1 cellular context compared by ENCODE assay signal in the genomic region with DNA sequence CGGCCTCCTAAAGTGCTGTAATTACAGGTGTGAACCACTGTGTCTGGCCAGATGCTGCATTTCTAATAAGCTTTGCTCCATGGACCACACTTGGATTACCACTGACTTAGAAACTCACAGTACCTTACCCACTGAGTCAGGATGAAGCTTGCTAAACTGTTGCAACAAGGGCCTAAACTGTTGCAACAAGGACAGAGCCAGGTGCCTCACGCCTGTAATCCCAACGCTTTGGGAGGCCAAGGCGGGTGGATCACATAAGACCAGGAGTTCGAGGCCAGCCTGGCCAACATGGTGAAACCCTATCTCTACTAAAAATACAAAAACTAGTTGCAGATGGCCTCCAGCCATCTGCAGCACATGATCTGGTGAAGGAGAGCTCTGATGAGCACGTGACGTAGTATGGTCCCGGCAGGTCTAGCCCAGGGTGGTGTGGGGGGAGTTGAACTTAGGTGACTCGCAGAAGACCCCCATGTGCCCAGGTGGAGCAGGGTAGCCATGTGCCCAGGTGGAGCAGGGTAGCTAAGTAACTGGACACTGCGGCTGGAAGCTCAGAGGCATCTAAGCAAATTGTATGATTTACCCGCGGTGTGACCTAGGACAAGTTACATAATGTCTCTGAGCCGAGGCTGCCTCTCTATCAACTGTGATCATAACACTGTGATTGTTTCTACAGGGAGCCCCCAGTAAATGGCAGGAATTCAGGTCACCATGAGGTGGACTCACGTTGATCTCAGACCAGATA.
TF ChIP-seq lines count a peak whose summit lies in the region.

No MANE protein-coding gene starts in this region.

TF ChIP-seq in HEK293, 187 proteins besides CTCF, POLR2A, EP300 and RAD21:
- TF ChIP-seq, protein P1, sequence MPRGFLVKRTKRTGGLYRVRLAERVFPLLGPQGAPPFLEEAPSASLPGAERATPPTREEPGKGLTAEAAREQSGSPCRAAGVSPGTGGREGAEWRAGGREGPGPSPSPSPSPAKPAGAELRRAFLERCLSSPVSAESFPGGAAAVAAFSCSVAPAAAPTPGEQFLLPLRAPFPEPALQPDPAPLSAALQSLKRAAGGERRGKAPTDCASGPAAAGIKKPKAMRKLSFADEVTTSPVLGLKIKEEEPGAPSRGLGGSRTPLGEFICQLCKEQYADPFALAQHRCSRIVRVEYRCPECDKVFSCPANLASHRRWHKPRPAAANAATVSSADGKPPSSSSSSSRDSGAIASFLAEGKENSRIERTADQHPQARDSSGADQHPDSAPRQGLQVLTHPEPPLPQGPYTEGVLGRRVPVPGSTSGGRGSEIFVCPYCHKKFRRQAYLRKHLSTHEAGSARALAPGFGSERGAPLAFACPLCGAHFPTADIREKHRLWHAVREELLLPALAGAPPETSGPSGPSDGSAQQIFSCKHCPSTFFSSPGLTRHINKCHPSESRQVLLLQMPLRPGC (tag by site-specific recombination; IDR thresholded peaks at IDR 0.05): no peak
- TF ChIP-seq ZNF10 (tag by site-specific recombination; IDR thresholded peaks at IDR 0.05): peak; percentile 76
- TF ChIP-seq, protein P2, sequence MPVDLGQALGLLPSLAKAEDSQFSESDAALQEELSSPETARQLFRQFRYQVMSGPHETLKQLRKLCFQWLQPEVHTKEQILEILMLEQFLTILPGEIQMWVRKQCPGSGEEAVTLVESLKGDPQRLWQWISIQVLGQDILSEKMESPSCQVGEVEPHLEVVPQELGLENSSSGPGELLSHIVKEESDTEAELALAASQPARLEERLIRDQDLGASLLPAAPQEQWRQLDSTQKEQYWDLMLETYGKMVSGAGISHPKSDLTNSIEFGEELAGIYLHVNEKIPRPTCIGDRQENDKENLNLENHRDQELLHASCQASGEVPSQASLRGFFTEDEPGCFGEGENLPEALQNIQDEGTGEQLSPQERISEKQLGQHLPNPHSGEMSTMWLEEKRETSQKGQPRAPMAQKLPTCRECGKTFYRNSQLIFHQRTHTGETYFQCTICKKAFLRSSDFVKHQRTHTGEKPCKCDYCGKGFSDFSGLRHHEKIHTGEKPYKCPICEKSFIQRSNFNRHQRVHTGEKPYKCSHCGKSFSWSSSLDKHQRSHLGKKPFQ (tag by site-specific recombination; IDR thresholded peaks at IDR 0.05): 0 out of 2 replicates have a peak, but pooled peaks have one; percentile 20
- peak; percentile 60 for TF ChIP-seq SCRT2 (tag by site-specific recombination; IDR thresholded peaks at IDR 0.05)
